Comparison of ENCODE assay signal across 1 cellular context in genomic region chr6:142146828-142147662, GRCh38.
A peak's percentile ranks its signal among the peaks of the same experiment; 100 is the strongest.
TF ChIP-seq lines count a peak whose summit lies in the region.

NMBR (minus strand) TSS chr6:142147122; CDS start chr6:142088658, 58,464 bp downstream.
VTA1 (plus strand) TSS chr6:142147263; CDS start chr6:142147288, 25 bp downstream.

TF ChIP-seq in HepG2, 621 proteins besides CTCF, POLR2A, EP300 and RAD21 (continued from another document and continues in another):
- TF ChIP-seq ZBTB40 (IDR thresholded peaks at IDR 0.05) = peak; percentile 82
- peak; percentile 90; the same call in 1 of the 2 replicates for TF ChIP-seq ZBTB40 (CRISPR knock-in tag; IDR thresholded peaks at IDR 0.05)
- peak; percentile 82 for TF ChIP-seq ISL2 (CRISPR knock-in tag; IDR thresholded peaks at IDR 0.05)
- TF ChIP-seq TEF (CRISPR knock-in tag; IDR thresholded peaks at IDR 0.05) = no peak
- 0 out of 2 replicates have a peak, but pooled peaks have one; percentile 46 for TF ChIP-seq ZNF24 (IDR thresholded peaks at IDR 0.05)
- no peak for TF ChIP-seq ZBTB2 (CRISPR knock-in tag; IDR thresholded peaks at IDR 0.05; ENCODE audit: low read depth)
- TF ChIP-seq REPIN1 (CRISPR knock-in tag; IDR thresholded peaks at IDR 0.05; ENCODE audit: borderline replicate concordance, low read depth) = peak; percentile 98
- TF ChIP-seq SMARCC2 (IDR thresholded peaks at IDR 0.05) = no peak
- TF ChIP-seq RBAK (CRISPR knock-in tag; IDR thresholded peaks at IDR 0.05) = no peak
- TF ChIP-seq MED1 (CRISPR knock-in tag; IDR thresholded peaks at IDR 0.05) = peak; percentile 93
- TF ChIP-seq CCDC6 (CRISPR knock-in tag; IDR thresholded peaks at IDR 0.05) = peak; percentile 99
- peak; percentile 90 for TF ChIP-seq ZBTB26 (CRISPR knock-in tag; IDR thresholded peaks at IDR 0.05; ENCODE audit: borderline replicate concordance)
- no peak for TF ChIP-seq ZMAT5 (CRISPR knock-in tag; IDR thresholded peaks at IDR 0.05; ENCODE audit: borderline replicate concordance, low read depth)
- TF ChIP-seq BRF2 (CRISPR knock-in tag; IDR thresholded peaks at IDR 0.05) = peak; percentile 91; the same call in 1 of the 2 replicates
- TF ChIP-seq TBX3 (IDR thresholded peaks at IDR 0.05; ENCODE audit: borderline replicate concordance) = peak; percentile 68; the same call in 1 of the 2 replicates
- no peak for TF ChIP-seq GPBP1L1 (CRISPR knock-in tag; IDR thresholded peaks at IDR 0.05)
- TF ChIP-seq MAFF (IDR thresholded peaks at IDR 0.05; ENCODE audit: low read depth, low read length) = no peak; the same call in 1 of the 2 replicates
- peak; percentile 85 for TF ChIP-seq ZBTB33 (CRISPR knock-in tag; IDR thresholded peaks at IDR 0.05)
- TF ChIP-seq TEAD3 (CRISPR knock-in tag; optimal IDR thresholded peaks at IDR 0.05; ENCODE audit: borderline replicate concordance) = peak; percentile 95
- no peak for TF ChIP-seq ZNF3 (CRISPR knock-in tag; IDR thresholded peaks at IDR 0.05)
- TF ChIP-seq ZNF800 (CRISPR knock-in tag; IDR thresholded peaks at IDR 0.05) = no peak
- peak; percentile 94 for TF ChIP-seq RNF219 (CRISPR knock-in tag; IDR thresholded peaks at IDR 0.05)
- peak; percentile 68; the same call in 1 of the 2 replicates for TF ChIP-seq ZZZ3 (CRISPR knock-in tag; IDR thresholded peaks at IDR 0.05; ENCODE audit: borderline replicate concordance)
- TF ChIP-seq HMGA1 (CRISPR knock-in tag; conservative IDR thresholded peaks at IDR 0.05) = no peak
- peak; percentile 76; the same call in 1 of the 2 replicates for TF ChIP-seq ZMYM3 (CRISPR knock-in tag; IDR thresholded peaks at IDR 0.05)
- TF ChIP-seq CBX2 (IDR thresholded peaks at IDR 0.05; ENCODE audit: low read depth, low read length) = no peak; the same call in 1 of the 2 replicates
- peak; percentile 87 for TF ChIP-seq CBX2 (CRISPR knock-in tag; IDR thresholded peaks at IDR 0.05; ENCODE audit: low read depth)
- TF ChIP-seq TOPORS (CRISPR knock-in tag; IDR thresholded peaks at IDR 0.05) = peak; percentile 61; the same call in 1 of the 2 replicates
- peak; percentile 98 for TF ChIP-seq HOXA3 (CRISPR knock-in tag; IDR thresholded peaks at IDR 0.05)
- peak; percentile 19; the same call in 1 of the 2 replicates for TF ChIP-seq TRIM24 (CRISPR knock-in tag; IDR thresholded peaks at IDR 0.05)
- TF ChIP-seq ATF4 (CRISPR knock-in tag; IDR thresholded peaks at IDR 0.05) = peak in 1 of 2 experiments; percentile 56; a peak in 1 of 4 replicates
- peak; percentile 69 for TF ChIP-seq NFYC (CRISPR knock-in tag; IDR thresholded peaks at IDR 0.05)
- TF ChIP-seq SATB2 (CRISPR knock-in tag; IDR thresholded peaks at IDR 0.05) = 0 out of 2 replicates have a peak, but pooled peaks have one; percentile 1
